In genomic region chr1:37033355-37034291, GRCh38 we compare ENCODE assay signal across 14 cellular contexts. TPM values are rescaled to one million over a fixed set of nuclear protein-coding genes. Genes with fewer than 3 reads are reported as not detected.
DNase-seq lines count a peak whose midpoint lies in the region; ATAC-seq and TF ChIP-seq lines count a peak whose summit lies in the region.
"Had no signal": no experiment of that assay in that cellular context is flagged by ENCODE, and none has a peak within 500 bp of the region (broad histone marks: within the 10 kb centered on the region; RNA-seq: fewer than 3 reads in every experiment).

No MANE protein-coding gene starts in this region.

- H3K27me3 ChIP-seq in left ventricle myocardium inferior (ENCODE audit: low read depth) (peaks cover 100% of the 10 kb centered on the region), MM.1S (replicated peaks; ENCODE audit: insufficient read depth, low read length) (peaks cover 90% of the 10 kb centered on the region)

- peaks cover 35% of the 10 kb centered on the region for H3K4me1 ChIP-seq in left ventricle myocardium inferior
- no peaks in the 10 kb centered on the region for H3K4me1 ChIP-seq in MM.1S (ENCODE audit: low read length)

- TF ChIP-seq CTCF in left ventricle myocardium inferior (IDR thresholded peaks at IDR 0.05; ENCODE audit: borderline replicate concordance) (no peak), endothelial cell (IDR thresholded peaks at IDR 0.05; ENCODE audit: unreplicated experiment) (no peak), MM.1S (IDR thresholded peaks at IDR 0.05; ENCODE audit: low read length) (no peak)

- no peaks in the 10 kb centered on the region for H3K9me2 ChIP-seq in MM.1S (replicated peaks; ENCODE audit: insufficient read depth, low read length)

- no peaks in the 10 kb centered on the region for H3K79me2 ChIP-seq in MM.1S (ENCODE audit: low read length)

- no peaks in the 10 kb centered on the region for H3K36me3 ChIP-seq in left ventricle myocardium inferior
- no peaks in the 10 kb centered on the region for H3K36me3 ChIP-seq in MM.1S (replicated peaks; ENCODE audit: insufficient read depth, low read length)

- H3F3A ChIP-seq in MM.1S (ENCODE audit: insufficient read depth, low read length) = no peaks in the 10 kb centered on the region

- intact Hi-C loops in left ventricle myocardium inferior (cut with micrococcal nuclease) (no loop called here), Right ventricle myocardium superior (cut with DNase I) (loop anchor here (10.0 kb wide), 1 partner anchor 459 kb away; no protein-coding TSS in a partner anchor)

- H2AFZ ChIP-seq in MM.1S (ENCODE audit: low read length) = no peak overlapping the region

- H3K27ac Mint-ChIP-seq in memory B cell = no peak overlapping the region
- H3K27ac Mint-ChIP-seq in activated T-cell treated with anti-CD3 and anti-CD28 coated beads, Interleukin-2, amount 50 U/mL, for 24 hours = no peak overlapping the region
- H3K27ac Mint-ChIP-seq in endothelial cell (ENCODE audit: unreplicated experiment) = no peak overlapping the region
- H3K27ac Mint-ChIP-seq: CD4-positive, CD25-positive, alpha-beta regulatory T cell had no signal

- H4K20me1 ChIP-seq in MM.1S (ENCODE audit: insufficient read depth, low read length) = no peaks in the 10 kb centered on the region

- TF ChIP-seq POLR2A in GM18505 (IDR thresholded peaks at IDR 0.05; ENCODE audit: borderline replicate concordance, extremely low read depth, insufficient read depth, insufficient read length) = no peak

- H3K27me3 Mint-ChIP-seq in memory B cell = peaks cover 14% of the 10 kb centered on the region
- H3K27me3 Mint-ChIP-seq in activated T-cell treated with anti-CD3 and anti-CD28 coated beads, Interleukin-2, amount 50 U/mL, for 24 hours = peaks cover 82% of the 10 kb centered on the region
- H3K27me3 Mint-ChIP-seq in endothelial cell (ENCODE audit: unreplicated experiment) = peaks cover 21% of the 10 kb centered on the region

- DNase-seq in left ventricle myocardium inferior (no peak), Right ventricle myocardium superior (no peak), NCI-H774 (lab: John Stamatoyannopoulos, UW) (peak; percentile 81), memory B cell (ENCODE audit: low spot score in 2 of 2) (no peak), endothelial cell (ENCODE audit: low spot score) (no peak), MM.1S (no peak)
- DNase-seq in activated T-cell treated with anti-CD3 and anti-CD28 coated beads, Interleukin-2, amount 50 U/mL, for 24 hours = no peak
- DNase-seq: CD4-positive, CD25-positive, alpha-beta regulatory T cell; stimulated activated CD4-positive, alpha-beta T cell treated with anti-CD3 and anti-CD28 coated beads, Interleukin-4, amount 100 ng/mL, for 4 hours; stimulated activated naive CD4-positive, alpha-beta T cell treated with Interleukin-2 at 50 U/mL for 16 hours had no signal

- ATAC-seq in Right ventricle myocardium superior (ENCODE audit: poor library complexity) (no peak), memory B cell (ENCODE audit: low read depth) (peak; percentile 10), GM18505 (IDR thresholded peaks at IDR 0.05; ENCODE audit: unreplicated experiment) (no peak)
- ATAC-seq: activated naive CD4-positive, alpha-beta T cell treated with anti-CD3 and anti-CD28 coated beads, Interleukin-2, amount 50 U/mL, for 72 hours had no signal

- no peak overlapping the region for H3K4me2 ChIP-seq in MM.1S (ENCODE audit: low read depth, low read length)

- H3K4me3 ChIP-seq in left ventricle myocardium inferior = peak overlapping the region; percentile 46
- no peak overlapping the region for H3K4me3 ChIP-seq in MM.1S (ENCODE audit: low read length)

- H3K4me3 Mint-ChIP-seq in memory B cell (peak overlapping the region; percentile 68), endothelial cell (ENCODE audit: unreplicated experiment) (no peak overlapping the region)
- no peak overlapping the region for H3K4me3 Mint-ChIP-seq in activated T-cell treated with anti-CD3 and anti-CD28 coated beads, Interleukin-2, amount 50 U/mL, for 24 hours
- H3K4me3 Mint-ChIP-seq: CD4-positive, CD25-positive, alpha-beta regulatory T cell had no signal

- no peaks in the 10 kb centered on the region for H3K9me3 ChIP-seq in left ventricle myocardium inferior (replicated peaks)
- no peaks in the 10 kb centered on the region for H3K9me3 ChIP-seq in MM.1S (replicated peaks; ENCODE audit: insufficient read depth, low read length)

- H3K36me3 Mint-ChIP-seq in memory B cell (no peaks in the 10 kb centered on the region), endothelial cell (ENCODE audit: low read depth, unreplicated experiment) (peaks cover 4% of the 10 kb centered on the region)
- H3K36me3 Mint-ChIP-seq in activated T-cell treated with anti-CD3 and anti-CD28 coated beads, Interleukin-2, amount 50 U/mL, for 24 hours (ENCODE audit: low read depth) = no peaks in the 10 kb centered on the region
- H3K36me3 Mint-ChIP-seq: activated naive CD4-positive, alpha-beta T cell treated with anti-CD3 and anti-CD28 coated beads, Interleukin-2, amount 50 U/mL, for 72 hours; CD4-positive, CD25-positive, alpha-beta regulatory T cell had no signal

- H3K27ac ChIP-seq in left ventricle myocardium inferior (replicated peaks) (no peak overlapping the region), MM.1S (ENCODE audit: low read length) (no peak overlapping the region)

- no peak overlapping the region for H3K9ac ChIP-seq in MM.1S (ENCODE audit: low read length)

- H3K9me3 Mint-ChIP-seq in memory B cell (no peaks in the 10 kb centered on the region), endothelial cell (ENCODE audit: unreplicated experiment) (no peaks in the 10 kb centered on the region)
- no peaks in the 10 kb centered on the region for H3K9me3 Mint-ChIP-seq in activated T-cell treated with anti-CD3 and anti-CD28 coated beads, Interleukin-2, amount 50 U/mL, for 24 hours
- H3K9me3 Mint-ChIP-seq: activated naive CD4-positive, alpha-beta T cell treated with anti-CD3 and anti-CD28 coated beads, Interleukin-2, amount 50 U/mL, for 72 hours had no signal

- H3K4me1 Mint-ChIP-seq in memory B cell = peaks cover 41% of the 10 kb centered on the region
- peaks cover 13% of the 10 kb centered on the region for H3K4me1 Mint-ChIP-seq in activated T-cell treated with anti-CD3 and anti-CD28 coated beads, Interleukin-2, amount 50 U/mL, for 24 hours (ENCODE audit: low read depth)
- H3K4me1 Mint-ChIP-seq in endothelial cell (ENCODE audit: unreplicated experiment) = peaks cover 15% of the 10 kb centered on the region

RNA-seq across cellular contexts. Expression of gene GRIK3, which starts 0.7 kb away (rescaled TPM):
- total RNA-seq in left ventricle myocardium inferior (0.55 TPM), Right ventricle myocardium superior (0.91 TPM), endothelial cell (ENCODE audit: unreplicated experiment) (0.05 TPM)
- total RNA-seq: activated naive CD4-positive, alpha-beta T cell treated with anti-CD3 and anti-CD28 coated beads, Interleukin-2, amount 50 U/mL, for 72 hours; CD4-positive, CD25-positive, alpha-beta regulatory T cell; chondrocyte; renal cortical epithelial cell had no signal
